ENCODE assay signal across 16 cellular contexts in the genomic region with DNA sequence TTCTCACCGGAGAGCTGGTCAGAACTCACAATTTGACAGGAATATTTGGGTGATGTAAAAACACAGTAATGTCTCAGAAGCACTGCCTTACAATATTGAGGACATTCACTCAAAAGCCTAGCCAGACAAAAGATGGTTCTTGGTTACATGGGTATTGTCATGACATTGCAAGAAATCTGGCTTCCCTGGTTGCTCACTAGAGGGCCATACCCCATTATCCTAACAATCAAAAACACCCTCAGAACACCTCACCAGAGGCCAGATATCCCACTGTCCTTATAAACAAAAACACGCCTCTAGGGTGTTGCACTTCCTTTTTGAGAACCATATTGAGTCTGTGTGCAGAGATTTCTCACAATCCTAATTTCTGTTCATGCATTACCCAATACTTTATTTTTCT.
A peak's percentile ranks its signal among the peaks of the same experiment; 100 is the strongest.
DNase-seq lines count a peak whose midpoint lies in the region; ATAC-seq and TF ChIP-seq lines count a peak whose summit lies in the region.
"Had no signal": no experiment of that assay in that cellular context is flagged by ENCODE, and none has a peak within 500 bp of the region (broad histone marks: within the 10 kb centered on the region; RNA-seq: fewer than 3 reads in every experiment).

No MANE protein-coding gene starts in this region.

- H2BK15ac ChIP-seq in H9 (ENCODE audit: low read depth, low read length) = no peak overlapping the region

- H3K4me1 ChIP-seq in H9 (ENCODE audit: insufficient read depth, low read length) = 0 out of 2 replicates have a peak, but pooled peaks cover 2% of the 10 kb centered on the region
- no peaks in the 10 kb centered on the region for H3K4me1 ChIP-seq in PC-3 (ENCODE audit: insufficient read depth, low read length)
- no peaks in the 10 kb centered on the region for H3K4me1 ChIP-seq in endodermal cell (ENCODE audit: control insufficient read depth, insufficient read depth, low read length)
- H3K4me1 ChIP-seq: BLaER1 treated with 17β-estradiol and CSF1 and Interleukin-3, amounts not matched to agents 10 nM and 100 nM; Caco-2 had no signal

- H2AK5ac ChIP-seq in H9 (ENCODE audit: insufficient read length, low read length) = no peak overlapping the region

- no peaks in the 10 kb centered on the region for H3K27me3 ChIP-seq in H9 (ENCODE audit: insufficient read depth, low read length)
- no peaks in the 10 kb centered on the region for H3K27me3 ChIP-seq in PC-3 (ENCODE audit: low read length)
- no peaks in the 10 kb centered on the region for H3K27me3 ChIP-seq in endodermal cell (ENCODE audit: control insufficient read depth, insufficient read depth, low read length, poor library complexity, severe bottlenecking)
- H3K27me3 ChIP-seq: BLaER1 treated with 17β-estradiol and CSF1 and Interleukin-3, amounts not matched to agents 10 nM and 100 nM had no signal

- H3K4me3 Mint-ChIP-seq in H9 (no peak overlapping the region), endodermal cell (no peak overlapping the region)
- no peak overlapping the region for H3K4me3 Mint-ChIP-seq in activated CD8-positive, alpha-beta T cell treated with anti-CD3 and anti-CD28 coated beads, Interleukin-2, amount 10 ng/mL, durations not matched to agents 7 days and 5 days
- H3K4me3 Mint-ChIP-seq: B cell, IgD-negative memory B cell had no signal

- peaks cover 7% of the 10 kb centered on the region in 2 experiments for H3K4me1 Mint-ChIP-seq in H9
- H3K4me1 Mint-ChIP-seq in endodermal cell = no peaks in the 10 kb centered on the region
- no peaks in the 10 kb centered on the region for H3K4me1 Mint-ChIP-seq in activated CD8-positive, alpha-beta T cell treated with anti-CD3 and anti-CD28 coated beads, Interleukin-2, amount 10 ng/mL, durations not matched to agents 7 days and 5 days (ENCODE audit: low read depth)
- H3K4me1 Mint-ChIP-seq: B cell, IgD-negative memory B cell had no signal

- no peak overlapping the region for H2BK5ac ChIP-seq in H9 (ENCODE audit: insufficient read length, low read length)

- no peaks in the 10 kb centered on the region for H3F3A ChIP-seq in PC-3 (ENCODE audit: low read length, unreplicated experiment)

- BruUV-seq in PC-3 (replicated peaks; lab: Mats Ljungman, UMichigan) = no TSS peak

- H3K14ac ChIP-seq in H9 (ENCODE audit: insufficient read depth, low read length) = no peak overlapping the region

- H3K9me3 ChIP-seq in H9 (ENCODE audit: control insufficient read depth, low read depth, low read length) (no peaks in the 10 kb centered on the region), PC-3 (ENCODE audit: low read length) (no peaks in the 10 kb centered on the region), endodermal cell (ENCODE audit: control insufficient read depth, low read length) (no peaks in the 10 kb centered on the region)
- H3K9me3 ChIP-seq: BLaER1 treated with 17β-estradiol and CSF1 and Interleukin-3, amounts not matched to agents 10 nM and 100 nM; Caco-2 had no signal

- no peak overlapping the region for H3K56ac ChIP-seq in H9 (ENCODE audit: insufficient read length, low read depth, low read length)

- no peaks in the 10 kb centered on the region for H3K23me2 ChIP-seq in H9 (ENCODE audit: insufficient read length, low read depth, low read length, poor library complexity, severe bottlenecking)

- H4K5ac ChIP-seq in H9 (ENCODE audit: insufficient read length, low read depth, low read length) = no peak overlapping the region

- H3K18ac ChIP-seq in H9 (ENCODE audit: insufficient read length, low read depth, low read length) = no peak overlapping the region

- POLR2A ChIA-PET in PC-3 (lab: Charles Lee; ENCODE audit: unreplicated experiment) = no interaction called here
- POLR2A ChIA-PET in activated CD8-positive, alpha-beta T cell treated with anti-CD3 and anti-CD28 coated beads, Interleukin-2, amount 10 ng/mL, durations not matched to agents 7 days and 5 days (lab: Charles Lee) = no interaction called here

- WGBS in H9 (ENCODE audit: extremely low coverage, insufficient read length, low lambda C conversion rate) = no CpG with 5 or more reads among the region's 2 CpGs
- 78 to 87% methylated on average over 1 to 2 of the region's 2 CpGs for WGBS in endodermal cell (ENCODE audit: insufficient coverage in 1 of 2, insufficient read length in 1 of 2), 2 experiments

- peak overlapping the region in 1 of 3 experiments; percentile 12; a peak in 2 of 7 replicates for H3K27ac Mint-ChIP-seq in H9
- no peak overlapping the region for H3K27ac Mint-ChIP-seq in endodermal cell
- no peak overlapping the region for H3K27ac Mint-ChIP-seq in activated CD8-positive, alpha-beta T cell treated with anti-CD3 and anti-CD28 coated beads, Interleukin-2, amount 10 ng/mL, durations not matched to agents 7 days and 5 days
- H3K27ac Mint-ChIP-seq: B cell, IgD-negative memory B cell had no signal

- no peaks in the 10 kb centered on the region for H3K27me3 Mint-ChIP-seq in H9 (ENCODE audit: low read depth)
- no peaks in the 10 kb centered on the region for H3K27me3 Mint-ChIP-seq in endodermal cell (ENCODE audit: insufficient read depth)
- H3K27me3 Mint-ChIP-seq in activated CD8-positive, alpha-beta T cell treated with anti-CD3 and anti-CD28 coated beads, Interleukin-2, amount 10 ng/mL, durations not matched to agents 7 days and 5 days (ENCODE audit: low read depth) = no peaks in the 10 kb centered on the region
- H3K27me3 Mint-ChIP-seq: B cell, IgD-negative memory B cell had no signal

- no peak overlapping the region for H3K4ac ChIP-seq in H9 (ENCODE audit: low read depth, low read length)

- H3K9ac ChIP-seq in H9 (ENCODE audit: extremely low read depth, insufficient read length, low read length) = no peak overlapping the region
- H3K9ac ChIP-seq in PC-3 (ENCODE audit: low read length) = no peak overlapping the region
- no peak overlapping the region for H3K9ac ChIP-seq in endodermal cell (ENCODE audit: extremely low read depth, low read length, poor library complexity, severe bottlenecking)
- H3K9ac ChIP-seq: BLaER1 treated with 17β-estradiol and CSF1 and Interleukin-3, amounts not matched to agents 10 nM and 100 nM had no signal

- DNase-seq in H9 = no peak
- no peak for DNase-seq in PC-3
- DNase-seq in endodermal cell = no peak
- peak; percentile 24 for DNase-seq in iPS-NIHi7 (ENCODE audit: extremely low spot score)
- no peak for DNase-seq in activated CD8-positive, alpha-beta T cell treated with anti-CD3 and anti-CD28 coated beads, Interleukin-2, amount 10 ng/mL, durations not matched to agents 7 days and 5 days
- no peak for DNase-seq in islet precursor cell
- no peak for DNase-seq in activated T-cell treated with anti-CD3 and anti-CD28 coated beads, Interleukin-2, amount 50 U/mL, for 48 hours
- no peak for DNase-seq in left colon
- DNase-seq: Caco-2, GDM1, GOT3, H7 had no signal

- H3K23ac ChIP-seq in H9 (ENCODE audit: insufficient read length, low read depth, low read length) = no peak overlapping the region

- H2BK12ac ChIP-seq in H9 (ENCODE audit: insufficient read length, low read depth, low read length) = no peak overlapping the region

- H3K4me2 ChIP-seq in H9 (ENCODE audit: insufficient read depth, insufficient read length, low read length) = no peak overlapping the region
- H3K4me2 ChIP-seq in PC-3 (ENCODE audit: low read length) = no peak overlapping the region
- H3K4me2 ChIP-seq: BLaER1 treated with 17β-estradiol and CSF1 and Interleukin-3, amounts not matched to agents 10 nM and 100 nM had no signal

- H3K9me3 Mint-ChIP-seq in H9 (no peaks in the 10 kb centered on the region), endodermal cell (no peaks in the 10 kb centered on the region)
- H3K9me3 Mint-ChIP-seq in activated CD8-positive, alpha-beta T cell treated with anti-CD3 and anti-CD28 coated beads, Interleukin-2, amount 10 ng/mL, durations not matched to agents 7 days and 5 days (ENCODE audit: insufficient read depth) = peaks cover 4% of the 10 kb centered on the region

- H3K79me1 ChIP-seq in H9 (ENCODE audit: insufficient read depth, low read depth, low read length, poor library complexity, severe bottlenecking) = no peaks in the 10 kb centered on the region

- ATAC-seq in PC-3 (0 out of 2 replicates have a peak, but pooled peaks have one; percentile 13), left colon (no peak)
- no peak for ATAC-seq in activated CD8-positive, alpha-beta T cell treated with anti-CD3 and anti-CD28 coated beads, Interleukin-2, amount 10 ng/mL, durations not matched to agents 7 days and 5 days
- ATAC-seq: HepG2 had no signal

- H4K8ac ChIP-seq in H9 (replicated peaks; ENCODE audit: insufficient read length, low read depth, low read length) = no peak overlapping the region

- H3K9me2 ChIP-seq in PC-3 (replicated peaks; ENCODE audit: low read length) = no peaks in the 10 kb centered on the region

- intact Hi-C loops in PC-3 (cut with micrococcal nuclease) = no loop called here
- intact Hi-C loops in left colon (cut with DNase I, micrococcal nuclease) = no loop called here

- no peak overlapping the region for H2BK120ac ChIP-seq in H9 (ENCODE audit: low read depth, low read length, poor library complexity, severe bottlenecking)

- H4K91ac ChIP-seq in H9 (ENCODE audit: insufficient read length, low read depth, low read length) = no peak overlapping the region

- H3K4me3 ChIP-seq in PC-3 (ENCODE audit: low read length) = no peak overlapping the region
- H3K4me3 ChIP-seq in endodermal cell (ENCODE audit: low read length) = no peak overlapping the region
- H3K4me3 ChIP-seq: BLaER1 treated with 17β-estradiol and CSF1 and Interleukin-3, amounts not matched to agents 10 nM and 100 nM had no signal

- CTCF ChIA-PET in PC-3 (lab: Charles Lee) = no interaction called here
- CTCF ChIA-PET in activated CD8-positive, alpha-beta T cell treated with anti-CD3 and anti-CD28 coated beads, Interleukin-2, amount 10 ng/mL, durations not matched to agents 7 days and 5 days (lab: Charles Lee) = no interaction called here

- H2BK20ac ChIP-seq in H9 (ENCODE audit: low read depth, low read length, poor library complexity, severe bottlenecking) = no peak overlapping the region

- H3K27ac ChIP-seq in H9 (ENCODE audit: insufficient read length, low read depth, low read length) (no peak overlapping the region), PC-3 (ENCODE audit: low read length) (no peak overlapping the region), endodermal cell (ENCODE audit: low read depth, low read length) (no peak overlapping the region)
- H3K27ac ChIP-seq: BLaER1 treated with 17β-estradiol and CSF1 and Interleukin-3, amounts not matched to agents 10 nM and 100 nM had no signal

- TF ChIP-seq CTCF in H9 (conservative IDR thresholded peaks at IDR 0.05) (0 out of 3 replicates have a peak, but pooled peaks have one; percentile 24), PC-3 (conservative IDR thresholded peaks at IDR 0.05; ENCODE audit: low read depth, low read length) (no peak; the same call in 1 of the 2 replicates), endodermal cell (conservative IDR thresholded peaks at IDR 0.05) (peak; percentile 52)

- H2AFZ ChIP-seq in H9 (ENCODE audit: low read length) (no peak overlapping the region), PC-3 (ENCODE audit: low read length) (no peak overlapping the region)

- no peaks in the 10 kb centered on the region for H3K79me2 ChIP-seq in H9 (ENCODE audit: insufficient read depth, low read length)
- H3K79me2 ChIP-seq in PC-3 (ENCODE audit: low read length) = no peaks in the 10 kb centered on the region

- H3K36me3 ChIP-seq in PC-3 (ENCODE audit: low read depth, low read length) (no peaks in the 10 kb centered on the region), endodermal cell (ENCODE audit: control insufficient read depth, insufficient read depth, low read length) (no peaks in the 10 kb centered on the region)
- H3K36me3 ChIP-seq: BLaER1 treated with 17β-estradiol and CSF1 and Interleukin-3, amounts not matched to agents 10 nM and 100 nM had no signal

- H3K36me3 Mint-ChIP-seq in H9 (ENCODE audit: insufficient read depth in 1 of 3, low read depth in 3 of 3) (0 out of 7 replicates have a peak, but pooled peaks cover 0 to 1% (median 0%) of the 10 kb centered on the region in 3 experiments), endodermal cell (ENCODE audit: low read depth) (no peaks in the 10 kb centered on the region)
- H3K36me3 Mint-ChIP-seq in activated CD8-positive, alpha-beta T cell treated with anti-CD3 and anti-CD28 coated beads, Interleukin-2, amount 10 ng/mL, durations not matched to agents 7 days and 5 days (ENCODE audit: low read depth) = no peaks in the 10 kb centered on the region

- no peak overlapping the region for H3T11ph ChIP-seq in H9 (ENCODE audit: low read length)

- no peaks in the 10 kb centered on the region for H4K20me1 ChIP-seq in H9 (ENCODE audit: control insufficient read depth, insufficient read depth, insufficient read length)
- no peaks in the 10 kb centered on the region for H4K20me1 ChIP-seq in PC-3 (ENCODE audit: low read length)
- H4K20me1 ChIP-seq: BLaER1 treated with 17β-estradiol and CSF1 and Interleukin-3, amounts not matched to agents 10 nM and 100 nM had no signal
